Comparison of ENCODE assay signal across 11 cellular contexts in genomic region chr2:150477347-150477746, GRCh38. TPM values are rescaled to one million over a fixed set of nuclear protein-coding genes. Genes with fewer than 3 reads are reported as not detected.
DNase-seq lines count a peak whose midpoint lies in the region; TF ChIP-seq lines count a peak whose summit lies in the region.
"Had no signal": no experiment of that assay in that cellular context is flagged by ENCODE, and none has a peak within 500 bp of the region (broad histone marks: within the 10 kb centered on the region; RNA-seq: fewer than 3 reads in every experiment).

No MANE protein-coding gene starts in this region.

- peaks cover 50% of the 10 kb centered on the region for H3K36me3 Mint-ChIP-seq in osteocyte (ENCODE audit: unreplicated experiment)
- H3K36me3 Mint-ChIP-seq: CD4-positive, CD25-positive, alpha-beta regulatory T cell had no signal

- H3K27me3 ChIP-seq in A673 (replicated peaks; ENCODE audit: insufficient read depth, low read depth, low read length, poor library complexity), result no peaks in the 10 kb centered on the region

- CTCF ChIA-PET in RWPE1 (lab: Yijun Ruan, JAX) (no interaction called here), A673 (lab: Charles Lee) (no interaction called here)

- intact Hi-C loops in A673 (cut with micrococcal nuclease; ENCODE audit: unreplicated experiment), result no loop called here

- peaks cover 98% of the 10 kb centered on the region for H3K4me1 Mint-ChIP-seq in osteocyte (ENCODE audit: unreplicated experiment)
- H3K4me1 Mint-ChIP-seq: CD4-positive, CD25-positive, alpha-beta regulatory T cell; central memory CD8-positive, alpha-beta T cell had no signal

- POLR2A ChIA-PET in RWPE1 (lab: Yijun Ruan, JAX; ENCODE audit: low non-redundant PET) (no interaction called here), A673 (lab: Charles Lee; ENCODE audit: low non-redundant PET) (no interaction called here)

- 0 out of 2 replicates have a peak, but pooled peaks have one; percentile 5 for TF ChIP-seq CTCF in AG10803 (conservative IDR thresholded peaks at IDR 0.05; ENCODE audit: low read length)
- no peak for TF ChIP-seq CTCF in RWPE1 (conservative IDR thresholded peaks at IDR 0.05; ENCODE audit: low read depth)
- TF ChIP-seq CTCF in osteocyte (IDR thresholded peaks at IDR 0.05), result no peak
- TF ChIP-seq CTCF in A673 (conservative IDR thresholded peaks at IDR 0.05; ENCODE audit: low read depth, low read length), result no peak

- peak overlapping the region; percentile 36 for H3K4me3 ChIP-seq in AG10803 (ENCODE audit: low read length)
- no peak overlapping the region for H3K4me3 ChIP-seq in A673 (ENCODE audit: low read depth, low read length, poor library complexity, severe bottlenecking)

- H3K27me3 Mint-ChIP-seq in osteocyte (ENCODE audit: unreplicated experiment), result no peaks in the 10 kb centered on the region
- H3K27me3 Mint-ChIP-seq: central memory CD8-positive, alpha-beta T cell had no signal

- DNase-seq in AG10803 (ENCODE audit: low read depth) (peak; percentile 56), RWPE1 (ENCODE audit: low spot score) (no peak), fibroblast of peridontal ligament (ENCODE audit: extremely low read depth) (peak; percentile 33), osteocyte (ENCODE audit: extremely low spot score, unreplicated experiment) (no peak), AML-193 (lab: John Stamatoyannopoulos, UW) (no peak), A673 (ENCODE audit: low spot score) (no peak), activated gamma-delta T cell treated with Interleukin-2 at 50 U/mL for 16 hours (no peak), foreskin melanocyte (no peak)
- DNase-seq: CD4-positive, CD25-positive, alpha-beta regulatory T cell; SHP77 treated with DMSO at 0.1 percent for 48 hours had no signal

- H3K27ac ChIP-seq in RWPE1 (peak overlapping the region; percentile 49; the same call in 1 of the 2 replicates), A673 (ENCODE audit: low read depth, low read length, poor library complexity, severe bottlenecking) (no peak overlapping the region)

- no peaks in the 10 kb centered on the region for H3K9me3 Mint-ChIP-seq in osteocyte (ENCODE audit: unreplicated experiment)

- H3K4me3 Mint-ChIP-seq in osteocyte (ENCODE audit: unreplicated experiment), result peak overlapping the region; percentile 8
- H3K4me3 Mint-ChIP-seq: CD4-positive, CD25-positive, alpha-beta regulatory T cell; central memory CD8-positive, alpha-beta T cell had no signal

- H3K4me1 ChIP-seq in A673 (ENCODE audit: insufficient read depth, low read length, poor library complexity, severe bottlenecking), result peaks cover 22% of the 10 kb centered on the region

- H3K9me3 ChIP-seq in A673 (ENCODE audit: low read depth, low read length, poor library complexity, severe bottlenecking), result no peaks in the 10 kb centered on the region

- H3K27ac Mint-ChIP-seq in osteocyte (ENCODE audit: unreplicated experiment), result peak overlapping the region; percentile 82

- no TSS peak for BruUV-seq in A673 (replicated peaks; lab: Mats Ljungman, UMichigan)

- H3K36me3 ChIP-seq in A673 (ENCODE audit: insufficient read depth, low read length, poor library complexity, severe bottlenecking), result no peaks in the 10 kb centered on the region

RNA-seq across cellular contexts. Expression of gene RND3, which starts 10.1 kb away (rescaled TPM):
- total RNA-seq in osteocyte (146 and 160 TPM in 2 replicates), A673 (2021) (10.2 and 15.0 TPM in 2 replicates)
- total RNA-seq: CD4-positive, CD25-positive, alpha-beta regulatory T cell had no signal

Comparison
In these comparisons a context has a peak if more than half of its experiments do, and no peak if none do; other contexts are left out.
1. DNase-seq: peak in AG10803 (single experiment) and fibroblast of peridontal ligament (single experiment); none in RWPE1 (single experiment), osteocyte (single experiment), AML-193 (0 of 2), A673 (single experiment), activated gamma-delta T cell treated with Interleukin-2 at 50 U/mL for 16 hours (single experiment) and foreskin melanocyte (single experiment).